ENCODE assay signal across 8 cellular contexts in genomic region chr9:31443630-31444457, GRCh38.
A peak's percentile ranks its signal among the peaks of the same experiment; 100 is the strongest.
DNase-seq lines count a peak whose midpoint lies in the region; ATAC-seq and TF ChIP-seq lines count a peak whose summit lies in the region.
"Not testable (repeated sequence)": the region's sequence is repeated elsewhere in the genome, so short reads cannot be mapped to it uniquely, and the experiment has no call there.

No MANE protein-coding gene starts in this region.

- H3K4me2 ChIP-seq in OCI-LY3 (ENCODE audit: low read length), result peak overlapping the region; percentile 64

- not testable (repeated sequence) for H3K36me3 ChIP-seq in OCI-LY3 (replicated peaks; ENCODE audit: low read depth, low read length)

- not testable (repeated sequence) for H4K20me1 ChIP-seq in OCI-LY3 (ENCODE audit: insufficient read depth, low read length)

- not testable (repeated sequence) for H3K9me3 ChIP-seq in OCI-LY3 (ENCODE audit: insufficient read depth, low read length)

- H3K27ac ChIP-seq in OCI-LY3 (ENCODE audit: low read length), result peak overlapping the region; percentile 92

- ATAC-seq in GM18519 (IDR thresholded peaks at IDR 0.05; ENCODE audit: low FRiP score, unreplicated experiment) (peak; percentile 47), GM19452 (IDR thresholded peaks at IDR 0.05; ENCODE audit: unreplicated experiment) (peak; percentile 78), GM21786 (IDR thresholded peaks at IDR 0.05; ENCODE audit: unreplicated experiment) (peak; percentile 64), HG02970 (IDR thresholded peaks at IDR 0.05; ENCODE audit: low FRiP score, unreplicated experiment) (peak; percentile 68), HG03378 (IDR thresholded peaks at IDR 0.05; ENCODE audit: unreplicated experiment) (peak; percentile 71)
- peak; percentile 64 for ATAC-seq in stimulated activated memory B cell treated with anti-CD40 and anti-IgM and Interleukin-4, amounts not matched to agents 10 μg/mL and 1 μg/mL and 100 μg/mL, for 72 hours

- H3K4me3 ChIP-seq in OCI-LY3 (ENCODE audit: low read length), result not testable (repeated sequence)

- peak overlapping the region; percentile 83 for H3K27ac Mint-ChIP-seq in stimulated activated memory B cell treated with anti-CD40 and anti-IgM and Interleukin-4, amounts not matched to agents 10 μg/mL and 1 μg/mL and 100 μg/mL, for 72 hours

- not testable (repeated sequence) for H3K9me3 Mint-ChIP-seq in stimulated activated memory B cell treated with anti-CD40 and anti-IgM and Interleukin-4, amounts not matched to agents 10 μg/mL and 1 μg/mL and 100 μg/mL, for 72 hours

- H3K36me3 Mint-ChIP-seq in stimulated activated memory B cell treated with anti-CD40 and anti-IgM and Interleukin-4, amounts not matched to agents 10 μg/mL and 1 μg/mL and 100 μg/mL, for 72 hours, result not testable (repeated sequence)

- not testable (repeated sequence) for H3K27me3 ChIP-seq in OCI-LY3 (ENCODE audit: low read depth, low read length)

- peaks cover 40% of the 10 kb centered on the region for H3K4me1 ChIP-seq in OCI-LY3 (ENCODE audit: low read length)

- not testable (repeated sequence) for H3K27me3 Mint-ChIP-seq in stimulated activated memory B cell treated with anti-CD40 and anti-IgM and Interleukin-4, amounts not matched to agents 10 μg/mL and 1 μg/mL and 100 μg/mL, for 72 hours

- peak; percentile 57 for DNase-seq in kidney tubule cell (ENCODE audit: low spot score)

- H3K9ac ChIP-seq in OCI-LY3 (ENCODE audit: low read length), result peak overlapping the region; percentile 64

- peaks cover 25% of the 10 kb centered on the region for H3K4me1 Mint-ChIP-seq in stimulated activated memory B cell treated with anti-CD40 and anti-IgM and Interleukin-4, amounts not matched to agents 10 μg/mL and 1 μg/mL and 100 μg/mL, for 72 hours

- H3K79me2 ChIP-seq in OCI-LY3 (ENCODE audit: low read length), result not testable (repeated sequence)

- 0 out of 2 replicates have a peak overlapping the region, but pooled peaks have one; percentile 10 for H2AFZ ChIP-seq in OCI-LY3 (ENCODE audit: low read depth, low read length)

- not testable (repeated sequence) for H3K4me3 Mint-ChIP-seq in stimulated activated memory B cell treated with anti-CD40 and anti-IgM and Interleukin-4, amounts not matched to agents 10 μg/mL and 1 μg/mL and 100 μg/mL, for 72 hours

- not testable (repeated sequence) for TF ChIP-seq CTCF in OCI-LY3 (IDR thresholded peaks at IDR 0.05; ENCODE audit: low read depth, low read length)
